Comparison of ENCODE assay signal across 1 cellular context in genomic region chr17:41792835-41793748, GRCh38.
TF ChIP-seq lines count a peak whose summit lies in the region.

No MANE protein-coding gene starts in this region.

TF ChIP-seq in HEK293, 187 proteins besides CTCF, POLR2A, EP300 and RAD21 (continued from another document and continues in another):
- no peak for TF ChIP-seq ZBTB44 (tag by site-specific recombination; IDR thresholded peaks at IDR 0.05)
- TF ChIP-seq GFI1B (tag by site-specific recombination; IDR thresholded peaks at IDR 0.05), result no peak
- peak; percentile 18; the same call in 1 of the 2 replicates for TF ChIP-seq KLF8 (tag by site-specific recombination; IDR thresholded peaks at IDR 0.05)
- TF ChIP-seq ZNF645 (tag by site-specific recombination; IDR thresholded peaks at IDR 0.05), result no peak
- TF ChIP-seq ZNF133 (tag by site-specific recombination; IDR thresholded peaks at IDR 0.05), result no peak
- peak; percentile 48 for TF ChIP-seq KLF17 (tag by site-specific recombination; IDR thresholded peaks at IDR 0.05)
- peak; percentile 73 for TF ChIP-seq SP7 (tag by site-specific recombination; IDR thresholded peaks at IDR 0.05)
- no peak for TF ChIP-seq MEIS1 (CRISPR knock-in tag; IDR thresholded peaks at IDR 0.05; ENCODE audit: borderline replicate concordance)
- TF ChIP-seq INSM2 (tag by site-specific recombination; IDR thresholded peaks at IDR 0.05), result no peak
- TF ChIP-seq ZEB2 (tag by site-specific recombination; IDR thresholded peaks at IDR 0.05), result no peak; the same call in 1 of the 2 replicates
- TF ChIP-seq ZSCAN16 (tag by site-specific recombination; IDR thresholded peaks at IDR 0.05), result no peak
- peak; percentile 47 for TF ChIP-seq OSR2 (tag by site-specific recombination; IDR thresholded peaks at IDR 0.05)
- TF ChIP-seq KLF9 (tag by site-specific recombination; IDR thresholded peaks at IDR 0.05; ENCODE audit: low read depth), result no peak; the same call in 1 of the 2 replicates
- TF ChIP-seq ZBTB49 (tag by site-specific recombination; IDR thresholded peaks at IDR 0.05; ENCODE audit: low read depth), result no peak
- TF ChIP-seq ZNF654 (tag by site-specific recombination; IDR thresholded peaks at IDR 0.05; ENCODE audit: low read depth), result no peak
- peak; percentile 26; the same call in 1 of the 2 replicates for TF ChIP-seq ZNF24 (tag by site-specific recombination; IDR thresholded peaks at IDR 0.05)
- TF ChIP-seq GLIS1 (tag by site-specific recombination; IDR thresholded peaks at IDR 0.05), result peak; percentile 51
- TF ChIP-seq PRDM2 (tag by site-specific recombination; IDR thresholded peaks at IDR 0.05; ENCODE audit: borderline replicate concordance), result no peak
- TF ChIP-seq ZNF488 (tag by site-specific recombination; IDR thresholded peaks at IDR 0.05), result no peak
- TF ChIP-seq ZNF692 (tag by site-specific recombination; IDR thresholded peaks at IDR 0.05), result peak; percentile 96
- no peak for TF ChIP-seq BCL6B (tag by site-specific recombination; IDR thresholded peaks at IDR 0.05)
- TF ChIP-seq ZNF211 (tag by site-specific recombination; IDR thresholded peaks at IDR 0.05; ENCODE audit: low read depth), result no peak
- no peak for TF ChIP-seq ZNF350 (tag by site-specific recombination; IDR thresholded peaks at IDR 0.05)
- TF ChIP-seq GLI4 (tag by site-specific recombination; IDR thresholded peaks at IDR 0.05), result no peak
- no peak for TF ChIP-seq ZNF394 (tag by site-specific recombination; IDR thresholded peaks at IDR 0.05; ENCODE audit: borderline replicate concordance)
- TF ChIP-seq PRDM10 (tag by site-specific recombination; IDR thresholded peaks at IDR 0.05), result peak; percentile 95
- no peak for TF ChIP-seq ZNF138 (tag by site-specific recombination; IDR thresholded peaks at IDR 0.05; ENCODE audit: borderline replicate concordance)
- 0 out of 2 replicates have a peak, but pooled peaks have one; percentile 37 for TF ChIP-seq BCL11A (tag by site-specific recombination; IDR thresholded peaks at IDR 0.05; ENCODE audit: low read depth)
- no peak for TF ChIP-seq ZNF311 (tag by site-specific recombination; IDR thresholded peaks at IDR 0.05; ENCODE audit: borderline replicate concordance)
- no peak for TF ChIP-seq KLF16 (tag by site-specific recombination; IDR thresholded peaks at IDR 0.05)
- peak; percentile 66 for TF ChIP-seq ZNF335 (tag by site-specific recombination; conservative IDR thresholded peaks at IDR 0.05)
- TF ChIP-seq ZNF426 (tag by site-specific recombination; IDR thresholded peaks at IDR 0.05), result no peak
